Comparison of ENCODE assay signal across 16 cellular contexts in genomic region chr3:19937459-19938362, GRCh38. TPM values are rescaled to one million over a fixed set of nuclear protein-coding genes. Genes with fewer than 3 reads are reported as not detected.
A peak's percentile ranks its signal among the peaks of the same experiment; 100 is the strongest.
DNase-seq lines count a peak whose midpoint lies in the region; ATAC-seq lines count a peak whose summit lies in the region.
"Had no signal": no experiment of that assay in that cellular context is flagged by ENCODE, and none has a peak within 500 bp of the region (broad histone marks: within the 10 kb centered on the region; RNA-seq: fewer than 3 reads in every experiment).

No MANE protein-coding gene starts in this region.

- H3K18ac ChIP-seq in neuronal stem cell (ENCODE audit: low read length): no peak overlapping the region

- no peak overlapping the region for H2BK15ac ChIP-seq in neuronal stem cell (ENCODE audit: low read length)

- ATAC-seq in activated T-helper 17 cell treated with anti-CD3 and anti-CD28 coated beads, Interleukin-2, amount 50 U/mL, for 72 hours (replicated peaks): peak; percentile 91
- ATAC-seq: T-helper 17 cell had no signal

- H3K9me3 Mint-ChIP-seq in activated T-helper 17 cell treated with anti-CD3 and anti-CD28 coated beads, Interleukin-2, amount 50 U/mL, for 72 hours: peaks cover 4% of the 10 kb centered on the region

- H3K79me1 ChIP-seq in neuronal stem cell (ENCODE audit: low read depth, low read length): no peaks in the 10 kb centered on the region

- H4K8ac ChIP-seq in neuronal stem cell (ENCODE audit: low read depth, low read length): no peak overlapping the region

- no peak overlapping the region for H2AFZ ChIP-seq in neuronal stem cell (ENCODE audit: low read length)

- H3K4me1 ChIP-seq in neuronal stem cell (ENCODE audit: control insufficient read depth in 2 of 2, insufficient read depth in 1 of 2, low read depth in 1 of 2, low read length in 2 of 2): peaks cover 0 to 3% of the 10 kb centered on the region in 2 donors
- H3K4me1 ChIP-seq: stomach had no signal

- no peak overlapping the region for H2BK5ac ChIP-seq in neuronal stem cell (ENCODE audit: low read length)

- no peak overlapping the region for H2BK120ac ChIP-seq in neuronal stem cell (ENCODE audit: low read depth, low read length)

- H3K9me3 ChIP-seq in neuronal stem cell (replicated peaks in 1 of 2; ENCODE audit: control insufficient read depth in 2 of 2, insufficient read depth in 1 of 2, low read depth in 1 of 2, low read length in 2 of 2): no peaks in the 10 kb centered on the region
- H3K9me3 ChIP-seq: ovary, stomach had no signal

- H3K27ac ChIP-seq in neuronal stem cell (replicated peaks; ENCODE audit: low read length): no peak overlapping the region
- H3K27ac ChIP-seq: epithelial cell of prostate, ovary, stomach had no signal

- H2BK12ac ChIP-seq in neuronal stem cell (ENCODE audit: low read length): no peak overlapping the region

- H3K36me3 ChIP-seq in neuronal stem cell (replicated peaks in 1 of 2; ENCODE audit: control insufficient read depth in 2 of 2, insufficient read depth in 2 of 2, low read length in 2 of 2): no peaks in the 10 kb centered on the region
- H3K36me3 ChIP-seq: ovary, stomach had no signal

- H3K14ac ChIP-seq in neuronal stem cell (ENCODE audit: low read length): no peak overlapping the region

- H3K36me3 Mint-ChIP-seq in activated T-helper 17 cell treated with anti-CD3 and anti-CD28 coated beads, Interleukin-2, amount 50 U/mL, for 72 hours (ENCODE audit: low read depth): no peaks in the 10 kb centered on the region
- H3K36me3 Mint-ChIP-seq: CD4-positive, CD25-positive, alpha-beta regulatory T cell had no signal

- WGBS in neuronal stem cell (ENCODE audit: extremely low coverage in 2 of 2, insufficient read length in 2 of 2, insufficient replicate concordance in 1 of 2), 2 donors: no CpG with 5 or more reads among the region's 8 CpGs

- peak overlapping the region; percentile 2 for H3K4me3 Mint-ChIP-seq in activated T-helper 17 cell treated with anti-CD3 and anti-CD28 coated beads, Interleukin-2, amount 50 U/mL, for 72 hours
- H3K4me3 Mint-ChIP-seq: brain; CD4-positive, CD25-positive, alpha-beta regulatory T cell; T-helper 17 cell had no signal

- H3K9ac ChIP-seq in neuronal stem cell (ENCODE audit: low read depth, low read length, poor library complexity): no peak overlapping the region

- no peak overlapping the region for H3K23ac ChIP-seq in neuronal stem cell (ENCODE audit: low read depth, low read length, poor library complexity)

- no peaks in the 10 kb centered on the region for H3K27me3 ChIP-seq in neuronal stem cell (ENCODE audit: control insufficient read depth in 3 of 3, insufficient read depth in 3 of 3, low read depth in 1 of 3, low read length in 3 of 3)
- H3K27me3 ChIP-seq: ovary had no signal

- H3K4ac ChIP-seq in neuronal stem cell (ENCODE audit: low read length): no peak overlapping the region

- H3K27me3 Mint-ChIP-seq in activated T-helper 17 cell treated with anti-CD3 and anti-CD28 coated beads, Interleukin-2, amount 50 U/mL, for 72 hours: peaks cover 5% of the 10 kb centered on the region
- H3K27me3 Mint-ChIP-seq: CD4-positive, CD25-positive, alpha-beta regulatory T cell had no signal

- H3K4me1 Mint-ChIP-seq in activated T-helper 17 cell treated with anti-CD3 and anti-CD28 coated beads, Interleukin-2, amount 50 U/mL, for 72 hours: peaks cover 15% of the 10 kb centered on the region
- H3K4me1 Mint-ChIP-seq: T-helper 17 cell had no signal

- DNase-seq in EL: peak; percentile 17
- peak; percentile 51 for DNase-seq in Jurkat, Clone E6-1 (ENCODE audit: low read depth, low spot score)
- peak; percentile 55 for DNase-seq in kidney glomerular epithelial cell (lab: John Stamatoyannopoulos, UW)
- DNase-seq in neuronal stem cell (ENCODE audit: low spot score): no peak
- DNase-seq in putamen (ENCODE audit: low spot score): no peak
- DNase-seq in NCI-H2029 treated with DMSO at 0.1 percent for 48 hours (lab: John Stamatoyannopoulos, UW): no peak
- DNase-seq in stimulated activated CD4-positive, alpha-beta T cell treated with anti-CD3 and anti-CD28 coated beads, Interleukin-2, amount 100 ng/mL, for 24 hours: no peak
- DNase-seq: activated CD8-positive, alpha-beta memory T cell treated with anti-CD3 and anti-CD28 coated beads, Interleukin-2, amount 50 U/mL, for 48 hours; NCI-H2107; ovary; stomach; T-helper 17 cell had no signal

- H3K27ac Mint-ChIP-seq in activated T-helper 17 cell treated with anti-CD3 and anti-CD28 coated beads, Interleukin-2, amount 50 U/mL, for 72 hours: peak overlapping the region; percentile 28
- H3K27ac Mint-ChIP-seq: brain, T-helper 17 cell had no signal

- H3K4me3 ChIP-seq in Jurkat, Clone E6-1 (ENCODE audit: low read length): no peak overlapping the region
- H3K4me3 ChIP-seq in neuronal stem cell (ENCODE audit: low read length in 2 of 2): no peak overlapping the region
- H3K4me3 ChIP-seq: ovary, stomach had no signal

- H4K91ac ChIP-seq in neuronal stem cell (ENCODE audit: low read depth, low read length, poor library complexity): no peak overlapping the region

- H2AK5ac ChIP-seq in neuronal stem cell (ENCODE audit: low read depth, low read length): no peak overlapping the region

- H3K4me2 ChIP-seq in neuronal stem cell (ENCODE audit: insufficient read depth, low read length, poor library complexity, severe bottlenecking): no peak overlapping the region

RNA-seq across cellular contexts. Expression of gene EFHB, which starts 3.7 kb away (rescaled TPM):
- polyA plus RNA-seq in Jurkat, Clone E6-1 (2012; ENCODE audit: insufficient read depth, insufficient read length): 1.5 TPM
- total RNA-seq in activated T-helper 17 cell treated with anti-CD3 and anti-CD28 coated beads, Interleukin-2, amount 50 U/mL, for 72 hours: under 1 TPM; 0.58 to 0.86 TPM
- polyA plus RNA-seq in neuronal stem cell (2013, experiment 1 of 2): 3.5 TPM
- 3.4 TPM for polyA plus RNA-seq in neuronal stem cell (2013, experiment 2 of 2)
- total RNA-seq: stomach had no signal

RNA-seq across cellular contexts. Expression of gene RAB5A, which starts 9.2 kb away (rescaled TPM):
- 30.5 TPM for polyA plus RNA-seq in Jurkat, Clone E6-1 (2012; ENCODE audit: insufficient read depth, insufficient read length)
- total RNA-seq in activated T-helper 17 cell treated with anti-CD3 and anti-CD28 coated beads, Interleukin-2, amount 50 U/mL, for 72 hours: 10 to 100 TPM; 53.6 to 55.7 TPM
- 42.9 TPM for polyA plus RNA-seq in neuronal stem cell (2013, experiment 1 of 2)
- 41.2 TPM for polyA plus RNA-seq in neuronal stem cell (2013, experiment 2 of 2)

Comparison
In these comparisons a context has a peak if more than half of its experiments do, and no peak if none do; other contexts are left out.
1. DNase-seq: peak in EL (single experiment), Jurkat, Clone E6-1 (single experiment) and kidney glomerular epithelial cell (single experiment); none in neuronal stem cell (single experiment), putamen (single experiment), NCI-H2029 treated with DMSO at 0.1 percent for 48 hours (single experiment) and stimulated activated CD4-positive, alpha-beta T cell treated with anti-CD3 and anti-CD28 coated beads, Interleukin-2, amount 100 ng/mL, for 24 hours (0 of 2).